ENCODE assay signal across 11 cellular contexts in genomic region chr1:78277253-78277652, GRCh38.
A peak's percentile ranks its signal among the peaks of the same experiment; 100 is the strongest.
DNase-seq lines count a peak whose midpoint lies in the region; ATAC-seq and TF ChIP-seq lines count a peak whose summit lies in the region.
"Had no signal": no experiment of that assay in that cellular context is flagged by ENCODE, and none has a peak within 500 bp of the region (broad histone marks: within the 10 kb centered on the region; RNA-seq: fewer than 3 reads in every experiment).

No MANE protein-coding gene starts in this region.

- H3K36me3 Mint-ChIP-seq in activated CD4-positive, alpha-beta memory T cell treated with anti-CD3 and anti-CD28 coated beads for 36 hours, result no peaks in the 10 kb centered on the region

- no peak overlapping the region for H3K4me3 Mint-ChIP-seq in activated CD4-positive, alpha-beta memory T cell treated with anti-CD3 and anti-CD28 coated beads for 36 hours

- intact Hi-C loops in lower leg skin (cut with DNase I; ENCODE audit: low total_unique reads), result no loop called here
- intact Hi-C loops in activated CD4-positive, alpha-beta memory T cell treated with anti-CD3 and anti-CD28 coated beads for 36 hours (cut with micrococcal nuclease), result no loop called here

- ATAC-seq in GM19035 (IDR thresholded peaks at IDR 0.05; ENCODE audit: unreplicated experiment) (peak; percentile 49), HG03064 (IDR thresholded peaks at IDR 0.05; ENCODE audit: low read depth, unreplicated experiment) (peak; percentile 67)

- no peaks in the 10 kb centered on the region for H3K4me1 Mint-ChIP-seq in activated CD4-positive, alpha-beta memory T cell treated with anti-CD3 and anti-CD28 coated beads for 36 hours (ENCODE audit: low read depth)

- CTCF ChIA-PET in activated CD4-positive, alpha-beta memory T cell treated with anti-CD3 and anti-CD28 coated beads for 36 hours (lab: Charles Lee), result no interaction called here

- TF ChIP-seq POLR2A in lower leg skin (IDR thresholded peaks at IDR 0.05), result no peak

- POLR2A ChIA-PET in activated CD4-positive, alpha-beta memory T cell treated with anti-CD3 and anti-CD28 coated beads for 36 hours (lab: Charles Lee), result no interaction called here

- peak; percentile 95 for DNase-seq in RPMI7951 (ENCODE audit: low read depth)
- peak; percentile 94 for DNase-seq in myocyte (ENCODE audit: low read depth)
- DNase-seq in lower leg skin (ENCODE audit: low spot score in 2 of 2), result no peak
- no peak for DNase-seq in HuH-7 (ENCODE audit: low spot score)
- DNase-seq in activated CD4-positive, alpha-beta memory T cell treated with anti-CD3 and anti-CD28 coated beads for 36 hours, result no peak
- DNase-seq in DMS79 treated with DMSO at 0.1 percent for 48 hours (lab: John Stamatoyannopoulos, UW), result no peak
- DNase-seq: left cardiac atrium, NCI-H1436 treated with DMSO at 0.1 percent for 48 hours had no signal

- H3K4me3 ChIP-seq in lower leg skin (ENCODE audit: low read depth, poor library complexity, severe bottlenecking), result no peak overlapping the region
- H3K4me3 ChIP-seq: cardiac muscle cell had no signal

- TF ChIP-seq CTCF in lower leg skin (IDR thresholded peaks at IDR 0.05), result no peak

- H3K9me3 Mint-ChIP-seq in activated CD4-positive, alpha-beta memory T cell treated with anti-CD3 and anti-CD28 coated beads for 36 hours, result no peaks in the 10 kb centered on the region

- H3K27ac Mint-ChIP-seq in activated CD4-positive, alpha-beta memory T cell treated with anti-CD3 and anti-CD28 coated beads for 36 hours, result no peak overlapping the region

- H3K27me3 Mint-ChIP-seq in activated CD4-positive, alpha-beta memory T cell treated with anti-CD3 and anti-CD28 coated beads for 36 hours, result peaks cover 5% of the 10 kb centered on the region

Comparison
In these comparisons a context has a peak if more than half of its experiments do, and no peak if none do; other contexts are left out.
1. DNase-seq: peak in RPMI7951 (single experiment) and myocyte (single experiment); none in lower leg skin (0 of 2), HuH-7 (single experiment), activated CD4-positive, alpha-beta memory T cell treated with anti-CD3 and anti-CD28 coated beads for 36 hours (single experiment) and DMS79 treated with DMSO at 0.1 percent for 48 hours (single experiment).